Comparison of ENCODE assay signal across 18 cellular contexts in the genomic region with DNA sequence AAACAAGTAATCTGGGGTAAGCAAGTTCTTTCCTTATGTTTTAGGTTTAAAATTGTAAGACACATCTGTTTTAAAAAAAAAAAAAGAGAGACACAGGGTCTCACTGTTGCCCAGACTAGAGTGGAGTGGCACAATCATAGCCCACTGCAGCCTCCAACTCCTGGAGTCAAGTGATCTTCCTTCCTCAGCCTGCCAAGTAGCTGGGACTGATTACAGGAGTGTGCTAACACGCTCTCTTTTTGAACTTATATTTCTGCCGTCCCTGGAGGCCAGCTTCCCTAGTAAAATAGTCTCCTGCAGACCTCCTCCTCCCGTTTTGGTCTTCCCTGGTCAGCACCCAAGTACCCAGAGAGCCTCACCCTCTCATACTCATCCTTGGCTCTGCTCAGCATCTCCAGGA.
"Had no signal": no experiment of that assay in that cellular context is flagged by ENCODE, and none has a peak within 500 bp of the region (broad histone marks: within the 10 kb centered on the region; RNA-seq: fewer than 3 reads in every experiment).

No MANE protein-coding gene starts in this region.

- H3K4me1 ChIP-seq: sigmoid colon, SJCRH30, thyroid gland had no signal

- H3K27ac Mint-ChIP-seq: dendritic cell treated with granulocyte-macrophage colony-stimulating factor and Interleukin-4, amounts not matched to agents 40 ng/mL and 50 ng/mL, for 4 days; stimulated activated memory B cell treated with anti-CD40 and anti-IgM and Interleukin-4, amounts not matched to agents 10 μg/mL and 1 μg/mL and 100 μg/mL, for 72 hours; T-helper 1 cell treated with Interleukin-12 subunit alpha and Interleukin-12 subunit beta and Interleukin-4 antibody, amounts not matched to agents 30 μg/mL and 1 μg/mL, for 36 hours had no signal

- H3K27ac ChIP-seq: brain microvascular endothelial cell, ovary, SJCRH30, spleen had no signal

- H3K9me3 Mint-ChIP-seq: dendritic cell treated with granulocyte-macrophage colony-stimulating factor and Interleukin-4, amounts not matched to agents 40 ng/mL and 50 ng/mL, for 4 days; naive B cell; stimulated activated memory B cell treated with anti-CD40 and anti-IgM and Interleukin-4, amounts not matched to agents 10 μg/mL and 1 μg/mL and 100 μg/mL, for 72 hours; T-helper 1 cell treated with Interleukin-12 subunit alpha and Interleukin-12 subunit beta and Interleukin-4 antibody, amounts not matched to agents 30 μg/mL and 1 μg/mL, for 36 hours had no signal

- ATAC-seq: mucosa of descending colon; stimulated activated memory B cell treated with anti-CD40 and anti-IgM and Interleukin-4, amounts not matched to agents 10 μg/mL and 1 μg/mL and 100 μg/mL, for 72 hours had no signal

- H3K4me3 ChIP-seq: heart right ventricle, mucosa of descending colon, ovary, sigmoid colon, SJCRH30, spleen, thyroid gland had no signal

- H3K9me3 ChIP-seq: heart right ventricle, mucosa of descending colon, ovary, sigmoid colon, SJCRH30, spleen, thyroid gland had no signal

- H3K36me3 ChIP-seq: ovary had no signal

- H3K27me3 Mint-ChIP-seq: dendritic cell treated with granulocyte-macrophage colony-stimulating factor and Interleukin-4, amounts not matched to agents 40 ng/mL and 50 ng/mL, for 4 days; naive B cell; stimulated activated memory B cell treated with anti-CD40 and anti-IgM and Interleukin-4, amounts not matched to agents 10 μg/mL and 1 μg/mL and 100 μg/mL, for 72 hours had no signal

- DNase-seq: activated CD4-positive, alpha-beta T cell treated with anti-CD3 and anti-CD28 coated beads, Interleukin-2, amount 50 U/mL, for 4 hours; aorta; brain microvascular endothelial cell; effector memory CD4-positive, alpha-beta T cell; foreskin melanocyte; heart right ventricle; mesenchymal stem cell; mucosa of descending colon; naive B cell; ovary; sigmoid colon; SJCRH30; spleen; stimulated activated CD4-positive, alpha-beta T cell treated with anti-CD3 and anti-CD28 coated beads, Interleukin-4, amount 100 ng/mL, for 4 hours; thyroid gland had no signal

- H3K27me3 ChIP-seq: brain microvascular endothelial cell, heart right ventricle, ovary, sigmoid colon, SJCRH30, spleen, thyroid gland had no signal

- H3K4me3 Mint-ChIP-seq: dendritic cell treated with granulocyte-macrophage colony-stimulating factor and Interleukin-4, amounts not matched to agents 40 ng/mL and 50 ng/mL, for 4 days; naive B cell; stimulated activated memory B cell treated with anti-CD40 and anti-IgM and Interleukin-4, amounts not matched to agents 10 μg/mL and 1 μg/mL and 100 μg/mL, for 72 hours; T-helper 1 cell treated with Interleukin-12 subunit alpha and Interleukin-12 subunit beta and Interleukin-4 antibody, amounts not matched to agents 30 μg/mL and 1 μg/mL, for 36 hours had no signal
